In genomic region chr14:21527320-21527679, GRCh38 we compare ENCODE assay signal across 1 cellular context.
TF ChIP-seq lines count a peak whose summit lies in the region.

No MANE protein-coding gene starts in this region.

TF ChIP-seq in IMR-90, 13 proteins besides CTCF, POLR2A, EP300 and RAD21 (continued from another document):
- TF ChIP-seq ELK1 (IDR thresholded peaks at IDR 0.05; ENCODE audit: borderline replicate concordance, low read depth, low read length) (no peak), CEBPB (IDR thresholded peaks at IDR 0.05; ENCODE audit: low read depth, low read length) (no peak)
TF ChIP-seq in IMR-90: peak in this region for 0.
